ENCODE assay signal across 16 cellular contexts in genomic region chr3:142150271-142150670, GRCh38. TPM values are rescaled to one million over a fixed set of nuclear protein-coding genes. Genes with fewer than 3 reads are reported as not detected.
DNase-seq lines count a peak whose midpoint lies in the region; TF ChIP-seq lines count a peak whose summit lies in the region.
"Had no signal": no experiment of that assay in that cellular context is flagged by ENCODE, and none has a peak within 500 bp of the region (broad histone marks: within the 10 kb centered on the region; RNA-seq: fewer than 3 reads in every experiment).

No MANE protein-coding gene starts in this region.

- H3K4me1 Mint-ChIP-seq in activated CD4-positive, alpha-beta T cell treated with anti-CD3 and anti-CD28 coated beads, Interleukin-2, amount 10 ng/mL, durations not matched to agents 24 days and 14 days = peaks cover 16% of the 10 kb centered on the region
- H3K4me1 Mint-ChIP-seq in glutamatergic neuron (ENCODE audit: low read depth, unreplicated experiment) = peaks cover 13% of the 10 kb centered on the region

- H3K4me3 Mint-ChIP-seq in activated CD4-positive, alpha-beta T cell treated with anti-CD3 and anti-CD28 coated beads, Interleukin-2, amount 10 ng/mL, durations not matched to agents 24 days and 14 days = peak overlapping the region; percentile 34
- peak overlapping the region; percentile 78 for H3K4me3 Mint-ChIP-seq in glutamatergic neuron (ENCODE audit: unreplicated experiment)

- H3K27me3 ChIP-seq in MM.1S (replicated peaks; ENCODE audit: insufficient read depth, low read length) (no peaks in the 10 kb centered on the region), rectal smooth muscle tissue (ENCODE audit: control insufficient read depth, insufficient read depth, low read length) (no peaks in the 10 kb centered on the region)
- H3K27me3 ChIP-seq: colonic mucosa, upper lobe of right lung had no signal

- WGBS in lower leg skin, 2 donors = 89 to 95% methylated on average over 12 to 13 of the region's 13 CpGs

- H3F3A ChIP-seq in MM.1S (ENCODE audit: insufficient read depth, low read length) = no peaks in the 10 kb centered on the region

- H3K79me2 ChIP-seq in MM.1S (ENCODE audit: low read length) = no peaks in the 10 kb centered on the region

- no peak overlapping the region for H3K27ac Mint-ChIP-seq in activated CD4-positive, alpha-beta T cell treated with anti-CD3 and anti-CD28 coated beads, Interleukin-2, amount 10 ng/mL, durations not matched to agents 24 days and 14 days
- no peak overlapping the region for H3K27ac Mint-ChIP-seq in glutamatergic neuron (ENCODE audit: unreplicated experiment)

- H3K36me3 ChIP-seq in MM.1S (replicated peaks; ENCODE audit: insufficient read depth, low read length) (no peaks in the 10 kb centered on the region), rectal smooth muscle tissue (ENCODE audit: control insufficient read depth, insufficient read depth, low read length) (no peaks in the 10 kb centered on the region)
- H3K36me3 ChIP-seq: colonic mucosa, upper lobe of right lung had no signal

- peaks cover 4% of the 10 kb centered on the region for H3K27me3 Mint-ChIP-seq in activated CD4-positive, alpha-beta T cell treated with anti-CD3 and anti-CD28 coated beads, Interleukin-2, amount 10 ng/mL, durations not matched to agents 24 days and 14 days
- peaks cover 11% of the 10 kb centered on the region for H3K27me3 Mint-ChIP-seq in glutamatergic neuron (ENCODE audit: unreplicated experiment)

- no peaks in the 10 kb centered on the region for H3K9me2 ChIP-seq in MM.1S (replicated peaks; ENCODE audit: insufficient read depth, low read length)

- H2AFZ ChIP-seq in MM.1S (ENCODE audit: low read length) = peak overlapping the region; percentile 93; the same call in 1 of the 2 replicates

- intact Hi-C loops in activated CD4-positive, alpha-beta T cell treated with anti-CD3 and anti-CD28 coated beads, Interleukin-2, amount 10 ng/mL, durations not matched to agents 24 days and 14 days (cut with micrococcal nuclease) = no loop called here
- intact Hi-C loops in lower leg skin (cut with DNase I; ENCODE audit: low total_unique reads) = no loop called here

- H3K9me3 Mint-ChIP-seq in activated CD4-positive, alpha-beta T cell treated with anti-CD3 and anti-CD28 coated beads, Interleukin-2, amount 10 ng/mL, durations not matched to agents 24 days and 14 days = no peaks in the 10 kb centered on the region
- peaks cover 11% of the 10 kb centered on the region for H3K9me3 Mint-ChIP-seq in glutamatergic neuron (ENCODE audit: unreplicated experiment)

- no peaks in the 10 kb centered on the region for H4K20me1 ChIP-seq in MM.1S (ENCODE audit: insufficient read depth, low read length)

- no peak for DNase-seq in activated CD4-positive, alpha-beta T cell treated with anti-CD3 and anti-CD28 coated beads, Interleukin-2, amount 10 ng/mL, durations not matched to agents 24 days and 14 days
- DNase-seq in activated CD4-positive, alpha-beta T cell treated with anti-CD3 and anti-CD28 coated beads, Interleukin-2, amount 50 U/mL, for 48 hours = no peak
- DNase-seq in MM.1S = no peak
- DNase-seq in glutamatergic neuron = no peak
- DNase-seq in DMS 273 treated with DMSO at 0.1 percent for 48 hours (lab: John Stamatoyannopoulos, UW) = no peak
- no peak for DNase-seq in DMS79 (lab: John Stamatoyannopoulos, UW)
- no peak for DNase-seq in lower leg skin (ENCODE audit: low spot score in 2 of 2)
- DNase-seq: activated CD8-positive, alpha-beta memory T cell treated with anti-CD3 and anti-CD28 coated beads, Interleukin-2, amount 50 U/mL, for 48 hours; colonic mucosa; erythroblast; NCI-H2107; SHP77; stimulated activated CD4-positive, alpha-beta T cell treated with anti-CD3 and anti-CD28 coated beads, Interleukin-2, amount 100 ng/mL, for 24 hours; upper lobe of right lung had no signal

- H3K36me3 Mint-ChIP-seq in activated CD4-positive, alpha-beta T cell treated with anti-CD3 and anti-CD28 coated beads, Interleukin-2, amount 10 ng/mL, durations not matched to agents 24 days and 14 days (ENCODE audit: low read depth) = no peaks in the 10 kb centered on the region
- H3K36me3 Mint-ChIP-seq in glutamatergic neuron (ENCODE audit: unreplicated experiment) = no peaks in the 10 kb centered on the region

- H3K9ac ChIP-seq in MM.1S (ENCODE audit: low read length) (no peak overlapping the region), rectal smooth muscle tissue (ENCODE audit: low read length) (no peak overlapping the region)

- TF ChIP-seq CTCF in MM.1S (IDR thresholded peaks at IDR 0.05; ENCODE audit: low read length) (no peak), glutamatergic neuron (IDR thresholded peaks at IDR 0.05; ENCODE audit: partially characterized antibody, unreplicated experiment) (no peak), lower leg skin (IDR thresholded peaks at IDR 0.05) (no peak)

- H3K9me3 ChIP-seq in MM.1S (replicated peaks; ENCODE audit: insufficient read depth, low read length) = no peaks in the 10 kb centered on the region
- H3K9me3 ChIP-seq: A549, colonic mucosa, upper lobe of right lung had no signal

- H3K27ac ChIP-seq in MM.1S (ENCODE audit: low read length) (no peak overlapping the region), rectal smooth muscle tissue (ENCODE audit: low read depth, low read length) (peak overlapping the region; percentile 7)

- no peak overlapping the region for H3K4me3 ChIP-seq in MM.1S (ENCODE audit: low read length)
- no peak overlapping the region for H3K4me3 ChIP-seq in rectal smooth muscle tissue (ENCODE audit: low read length)
- H3K4me3 ChIP-seq in lower leg skin (ENCODE audit: low read depth, poor library complexity, severe bottlenecking) = no peak overlapping the region

- H3K4me2 ChIP-seq in MM.1S (ENCODE audit: low read depth, low read length) = no peak overlapping the region

- no peak for TF ChIP-seq POLR2A in lower leg skin (IDR thresholded peaks at IDR 0.05)

- H3K4me1 ChIP-seq in MM.1S (ENCODE audit: low read length) = 0 out of 2 replicates have a peak, but pooled peaks cover 4% of the 10 kb centered on the region
- peaks cover 13% of the 10 kb centered on the region for H3K4me1 ChIP-seq in rectal smooth muscle tissue (ENCODE audit: control insufficient read depth, insufficient read depth, low read length)
- H3K4me1 ChIP-seq: colonic mucosa had no signal

RNA-seq across cellular contexts. Expression of gene TFDP2, which starts 0.9 kb away (rescaled TPM):
- total RNA-seq in activated CD4-positive, alpha-beta T cell treated with anti-CD3 and anti-CD28 coated beads, Interleukin-2, amount 10 ng/mL, durations not matched to agents 24 days and 14 days = 22.0 and 22.1 TPM in 2 replicates
- total RNA-seq in glutamatergic neuron (ENCODE audit: unreplicated experiment) (91.8 TPM), lower leg skin (10 to 100 TPM; 38.6 to 84.7 (median 61.5) TPM)
